Comparison of ENCODE assay signal across 1 cellular context in genomic region chr19:39413269-39413902, GRCh38.
TF ChIP-seq lines count a peak whose summit lies in the region.

No MANE protein-coding gene starts in this region.

TF ChIP-seq in HEK293, 187 proteins besides CTCF, POLR2A, EP300 and RAD21 (continued from another document and continues in another):
- TF ChIP-seq ZNF692 (tag by site-specific recombination; IDR thresholded peaks at IDR 0.05) (no peak), ZNF223 (tag by site-specific recombination; IDR thresholded peaks at IDR 0.05) (no peak), AEBP2 (tag by site-specific recombination; IDR thresholded peaks at IDR 0.05; ENCODE audit: borderline replicate concordance) (no peak), HIC1 (tag by site-specific recombination; IDR thresholded peaks at IDR 0.05) (peak; percentile 69; the same call in 1 of the 2 replicates), ZNF24 (tag by site-specific recombination; IDR thresholded peaks at IDR 0.05) (no peak), ZNF626 (tag by site-specific recombination; IDR thresholded peaks at IDR 0.05) (no peak), ZNF837 (tag by site-specific recombination; IDR thresholded peaks at IDR 0.05) (no peak), ZNF660 (tag by site-specific recombination; IDR thresholded peaks at IDR 0.05) (no peak), ZNF830 (tag by site-specific recombination; IDR thresholded peaks at IDR 0.05; ENCODE audit: low read depth) (no peak), KLF9 (tag by site-specific recombination; IDR thresholded peaks at IDR 0.05; ENCODE audit: low read depth) (peak; percentile 92), ZNF670 (tag by site-specific recombination; IDR thresholded peaks at IDR 0.05; ENCODE audit: low read depth) (no peak), KLF17 (tag by site-specific recombination; IDR thresholded peaks at IDR 0.05) (peak; percentile 73), KLF1 (tag by site-specific recombination; IDR thresholded peaks at IDR 0.05) (peak; percentile 68; the same call in 1 of the 2 replicates), ZNF555 (tag by site-specific recombination; conservative IDR thresholded peaks at IDR 0.05) (no peak), ZNF274 (IDR thresholded peaks at IDR 0.05; ENCODE audit: low read length) (no peak), ZNF274 (tag by site-specific recombination; IDR thresholded peaks at IDR 0.05; ENCODE audit: borderline replicate concordance) (no peak), ZNF2 (tag by site-specific recombination; IDR thresholded peaks at IDR 0.05) (no peak), ZNF768 (tag by site-specific recombination; IDR thresholded peaks at IDR 0.05) (no peak), ZNF629 (tag by site-specific recombination; IDR thresholded peaks at IDR 0.05) (no peak), ZBTB1 (tag by site-specific recombination; IDR thresholded peaks at IDR 0.05) (no peak), ZBTB49 (tag by site-specific recombination; IDR thresholded peaks at IDR 0.05; ENCODE audit: low read depth) (no peak), ZFP3 (tag by site-specific recombination; IDR thresholded peaks at IDR 0.05; ENCODE audit: low read depth) (no peak), PRDM2 (tag by site-specific recombination; IDR thresholded peaks at IDR 0.05; ENCODE audit: borderline replicate concordance) (no peak), OVOL3 (tag by site-specific recombination; IDR thresholded peaks at IDR 0.05) (no peak), PATZ1 (tag by site-specific recombination; IDR thresholded peaks at IDR 0.05) (peak; percentile 80), GLI2 (tag by site-specific recombination; IDR thresholded peaks at IDR 0.05; ENCODE audit: borderline replicate concordance, low read depth) (no peak), ZNF302 (tag by site-specific recombination; IDR thresholded peaks at IDR 0.05; ENCODE audit: low read depth) (no peak), ZNF624 (tag by site-specific recombination; IDR thresholded peaks at IDR 0.05) (no peak), ZBTB26 (tag by site-specific recombination; optimal IDR thresholded peaks at IDR 0.05) (peak; percentile 75), ZNF558 (tag by site-specific recombination; IDR thresholded peaks at IDR 0.05) (no peak), ZBTB11 (tag by site-specific recombination; conservative IDR thresholded peaks at IDR 0.05; ENCODE audit: low read depth) (peak; percentile 65), ZSCAN23 (tag by site-specific recombination; IDR thresholded peaks at IDR 0.05) (no peak), RBAK (tag by site-specific recombination; IDR thresholded peaks at IDR 0.05) (no peak), SP7 (tag by site-specific recombination; IDR thresholded peaks at IDR 0.05) (peak; percentile 39; the same call in 1 of the 2 replicates), ZNF677 (tag by site-specific recombination; IDR thresholded peaks at IDR 0.05) (no peak)
